8 cellular contexts compared by ENCODE assay signal in the genomic region with DNA sequence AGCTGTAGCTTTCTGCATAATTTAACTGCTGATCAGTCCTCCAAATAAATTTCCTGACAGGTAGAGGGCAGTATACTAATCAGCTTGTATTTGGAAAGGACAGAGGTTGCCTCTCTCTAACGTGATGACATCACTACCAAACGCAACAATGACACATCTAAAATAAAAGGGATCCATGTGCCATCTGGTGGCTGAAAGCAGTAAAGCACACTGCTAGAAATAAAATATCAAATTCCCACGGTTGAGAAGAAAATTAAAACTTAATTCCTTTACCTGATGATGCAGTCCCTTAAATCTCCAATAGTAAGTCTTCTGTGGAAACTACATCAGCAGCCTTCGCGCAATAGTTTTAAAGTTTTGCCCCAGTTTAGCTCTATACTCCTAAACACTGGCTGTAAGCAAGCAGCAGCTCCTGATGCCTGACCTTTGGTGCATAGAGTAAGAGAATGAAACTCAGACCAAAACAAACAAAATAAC. TPM values are rescaled to one million over a fixed set of nuclear protein-coding genes. Genes with fewer than 3 reads are reported as not detected.
DNase-seq lines count a peak whose midpoint lies in the region; ATAC-seq and TF ChIP-seq lines count a peak whose summit lies in the region.

No MANE protein-coding gene starts in this region.

- H3K4me1 ChIP-seq in A673 (ENCODE audit: insufficient read depth, low read length, poor library complexity, severe bottlenecking) (peaks cover 25% of the 10 kb centered on the region), iPS DF 6.9 (ENCODE audit: control insufficient read depth, insufficient read depth, low read length) (peaks cover 1% of the 10 kb centered on the region; the same call in 1 of the 2 replicates)

- CTCF ChIA-PET in A673 (lab: Charles Lee) = interaction anchor here (0.5 to 1.9 kb wide), 20 partner anchors 28 to 778 kb away, joined by 3 to 47 read pairs (median 5); a partner anchor contains a TSS

- H3K36me3 ChIP-seq in A673 (ENCODE audit: insufficient read depth, low read length, poor library complexity, severe bottlenecking) (peaks cover 19% of the 10 kb centered on the region), iPS DF 6.9 (ENCODE audit: control insufficient read depth, insufficient read depth, low read length) (no peaks in the 10 kb centered on the region; the same call in 1 of the 2 replicates)

- H3K9me3 ChIP-seq in A673 (ENCODE audit: low read depth, low read length, poor library complexity, severe bottlenecking) (no peaks in the 10 kb centered on the region), iPS DF 6.9 (ENCODE audit: control insufficient read depth, insufficient read depth, low read length) (no peaks in the 10 kb centered on the region)

- POLR2A ChIA-PET in A673 (lab: Charles Lee; ENCODE audit: low non-redundant PET) = interaction anchor here (1.0 to 1.4 kb wide), 2 partner anchors 341 to 470 kb away, joined by 4 read pairs; a partner anchor contains a TSS

- H3K27me3 ChIP-seq in A673 (replicated peaks; ENCODE audit: insufficient read depth, low read depth, low read length, poor library complexity) (no peaks in the 10 kb centered on the region), iPS DF 6.9 (ENCODE audit: control insufficient read depth, insufficient read depth, low read length) (no peaks in the 10 kb centered on the region; the same call in 1 of the 2 replicates)

- ATAC-seq in GM18511 (IDR thresholded peaks at IDR 0.05; ENCODE audit: unreplicated experiment) = peak; percentile 99
- peak; percentile 89 for ATAC-seq in HG03039 (IDR thresholded peaks at IDR 0.05; ENCODE audit: unreplicated experiment)

- BruUV-seq in A673 (replicated peaks; lab: Mats Ljungman, UMichigan) = no TSS peak

- intact Hi-C loops in A673 (cut with micrococcal nuclease; ENCODE audit: unreplicated experiment) = loop anchor here (1.0 to 5.0 kb wide), 2 partner anchors 212 to 341 kb away; a partner anchor contains a TSS

- H3K4me3 ChIP-seq in A673 (ENCODE audit: low read depth, low read length, poor library complexity, severe bottlenecking) = no peak overlapping the region
- no peak overlapping the region for H3K4me3 ChIP-seq in astrocyte of the spinal cord (ENCODE audit: low read depth, low read length)
- no peak overlapping the region for H3K4me3 ChIP-seq in iPS DF 6.9 (ENCODE audit: low read length)
- H3K4me3 ChIP-seq in skin epidermis = no peak overlapping the region

- peak overlapping the region; percentile 77 for H3K27ac ChIP-seq in A673 (ENCODE audit: low read depth, low read length, poor library complexity, severe bottlenecking)
- no peak overlapping the region for H3K27ac ChIP-seq in iPS DF 6.9 (ENCODE audit: low read length)
- peak overlapping the region in 18 of 21 experiments; percentile 2 to 77 (median 52) for H3K27ac ChIP-seq in skin epidermis

- WGBS in iPS DF 6.9 (ENCODE audit: insufficient coverage, insufficient read length) = no CpG with 5 or more reads among the region's 5 CpGs

- DNase-seq in A673 (ENCODE audit: low spot score) (peak; percentile 97), NCI-H187 treated with DMSO at 0.1 percent for 48 hours (lab: John Stamatoyannopoulos, UW) (peak; percentile 68), T-helper 22 cell (ENCODE audit: low read depth) (peak; percentile 57), astrocyte of the spinal cord (ENCODE audit: low read depth, low spot score) (peak; percentile 96), iPS DF 6.9 (ENCODE audit: low read depth, low spot score) (peak; percentile 91)

- TF ChIP-seq CTCF in A673 (conservative IDR thresholded peaks at IDR 0.05; ENCODE audit: low read depth, low read length) (peak; percentile 98), astrocyte of the spinal cord (IDR thresholded peaks at IDR 0.05; ENCODE audit: low read depth, low read length) (peak; percentile 80)

- in situ Hi-C loops in astrocyte of the spinal cord (cut with HindIII; ENCODE audit: low sequenced_read_pairs) = no loop called here

RNA-seq across cellular contexts. Expression of a gene that starts 54.5 kb away (rescaled TPM):
- total RNA-seq in A673 (2021) = 105 and 109 TPM in 2 replicates
